In genomic region chr12:116624516-116624915, GRCh38 we compare ENCODE assay signal across 28 cellular contexts.
"Had no signal": no experiment of that assay in that cellular context is flagged by ENCODE, and none has a peak within 500 bp of the region (broad histone marks: within the 10 kb centered on the region; RNA-seq: fewer than 3 reads in every experiment).

No MANE protein-coding gene starts in this region.

- ATAC-seq: esophagus mucosa; gastrocnemius medialis; left lobe of liver; naive thymus-derived CD4-positive, alpha-beta T cell; right cardiac atrium; stimulated activated memory B cell treated with anti-CD40 and anti-IgM and Interleukin-4, amounts not matched to agents 10 μg/mL and 1 μg/mL and 100 μg/mL, for 72 hours; stimulated activated naive CD8-positive, alpha-beta T cell treated with anti-CD3 and anti-CD28 coated beads, Interleukin-15, Interleukin-2, amounts not matched to agents 100 U/mL and 50 U/mL, for 24 hours had no signal

- H3K27ac Mint-ChIP-seq: nephron; neural progenitor cell; stimulated activated memory B cell treated with anti-CD40 and anti-IgM and Interleukin-4, amounts not matched to agents 10 μg/mL and 1 μg/mL and 100 μg/mL, for 72 hours; type B pancreatic cell had no signal

- H3K79me2 ChIP-seq: hepatocyte, parathyroid adenoma had no signal

- H3K9me3 Mint-ChIP-seq: nephron, type B pancreatic cell had no signal

- H3K36me3 Mint-ChIP-seq: stimulated activated memory B cell treated with anti-CD40 and anti-IgM and Interleukin-4, amounts not matched to agents 10 μg/mL and 1 μg/mL and 100 μg/mL, for 72 hours; type B pancreatic cell had no signal

- H3K4me1 Mint-ChIP-seq: stimulated activated memory B cell treated with anti-CD40 and anti-IgM and Interleukin-4, amounts not matched to agents 10 μg/mL and 1 μg/mL and 100 μg/mL, for 72 hours had no signal

- H3K4me3 Mint-ChIP-seq: naive thymus-derived CD4-positive, alpha-beta T cell; nephron; neural progenitor cell; stimulated activated memory B cell treated with anti-CD40 and anti-IgM and Interleukin-4, amounts not matched to agents 10 μg/mL and 1 μg/mL and 100 μg/mL, for 72 hours; type B pancreatic cell had no signal

- H3K4me3 ChIP-seq: dorsolateral prefrontal cortex, gastrocnemius medialis, hepatocyte, lung, neural progenitor cell, prostate gland, sigmoid colon, testis, tibial artery had no signal

- H3K9me3 ChIP-seq: gastrocnemius medialis, prostate gland, testis had no signal

- H3K27me3 ChIP-seq: hepatocyte, neural progenitor cell, sigmoid colon, testis had no signal

- H3K27ac ChIP-seq: dorsolateral prefrontal cortex, epithelial cell of prostate, gastrocnemius medialis, hepatocyte, neural progenitor cell, parathyroid adenoma, prostate gland, sigmoid colon, testis, tibial artery had no signal

- H2AFZ ChIP-seq: hepatocyte, neural progenitor cell, parathyroid adenoma had no signal

- H3K4me2 ChIP-seq: hepatocyte, neural progenitor cell had no signal

- H3K36me3 ChIP-seq: gastrocnemius medialis, neural progenitor cell, prostate gland, sigmoid colon, tibial artery had no signal

- H3K4me1 ChIP-seq: parathyroid adenoma, prostate gland, sigmoid colon, testis had no signal

- DNase-seq: dorsolateral prefrontal cortex; effector CD4-positive, alpha-beta T cell; foreskin fibroblast; gastrocnemius medialis; head of caudate nucleus; kidney; mesendoderm; midbrain; naive thymus-derived CD4-positive, alpha-beta T cell; right cardiac atrium; sigmoid colon; stimulated activated CD4-positive, alpha-beta T cell treated with anti-CD3 and anti-CD28 coated beads, Interleukin-2, amount 100 ng/mL, for 24 hours; stimulated activated CD4-positive, alpha-beta T cell treated with anti-CD3 and anti-CD28 coated beads, Interleukin-4, amount 100 ng/mL, for 4 hours; stimulated activated naive CD8-positive, alpha-beta T cell treated with anti-CD3 and anti-CD28 coated beads, Interleukin-15, Interleukin-2, amounts not matched to agents 100 U/mL and 50 U/mL, for 24 hours; substantia nigra; testis; tibial artery had no signal
